ENCODE assay signal across 8 cellular contexts in the genomic region with DNA sequence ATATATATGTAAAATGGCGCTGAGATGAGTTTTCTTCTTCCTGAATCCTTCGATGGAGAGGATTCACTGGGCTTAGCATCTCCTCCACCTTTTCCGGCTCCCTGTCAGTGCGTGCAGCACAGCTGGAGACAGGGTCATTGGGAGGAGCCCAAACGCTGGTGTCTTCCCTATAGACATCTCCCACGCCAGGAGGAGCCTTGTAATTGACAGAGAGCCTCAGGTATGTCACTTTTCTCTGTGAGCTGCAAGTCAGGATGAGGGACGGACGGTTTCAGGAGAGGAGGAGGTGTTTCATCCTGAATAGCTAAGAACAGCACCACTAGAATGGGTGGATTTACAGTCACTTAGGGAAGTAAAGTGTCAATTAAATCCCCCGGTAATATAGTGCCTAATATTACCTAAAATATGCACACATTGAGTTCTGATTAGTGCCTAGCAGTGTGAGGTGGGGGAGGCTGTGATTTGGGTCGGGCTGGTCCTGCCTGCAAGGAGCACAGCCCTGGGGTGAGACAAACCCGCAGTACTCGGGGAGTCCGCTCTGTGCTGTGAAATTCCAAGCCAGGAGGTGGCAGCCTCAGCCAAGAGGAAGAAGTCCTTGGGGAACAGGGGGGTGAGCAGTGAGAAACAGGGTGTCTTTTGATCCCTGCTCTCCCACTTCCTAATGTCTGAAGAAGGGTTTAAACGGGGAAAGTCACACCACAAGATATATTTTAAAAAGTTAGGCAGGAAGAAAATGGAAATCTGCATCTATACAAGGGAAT. TPM values are rescaled to one million over a fixed set of nuclear protein-coding genes. Genes with fewer than 3 reads are reported as not detected.
DNase-seq lines count a peak whose midpoint lies in the region; ATAC-seq and TF ChIP-seq lines count a peak whose summit lies in the region.

No MANE protein-coding gene starts in this region.

- H3K27ac Mint-ChIP-seq in natural killer cell treated with Interleukin-12 subunit alpha and Interleukin-12 subunit beta and Interleukin-15 and Interleukin-18, amount 100 ng/mL, for 72 hours: peak overlapping the region in 1 of 2 donors; percentile 22
- H3K27ac Mint-ChIP-seq in natural killer cell (peak overlapping the region in 1 of 2 donors; percentile 14), MCF 10A (ENCODE audit: low read depth, unreplicated experiment) (peak overlapping the region; percentile 91)

- BruUV-seq in MCF 10A (replicated peaks; lab: Mats Ljungman, UMichigan): no TSS peak

- ATAC-seq in natural killer cell treated with Interleukin-12 subunit alpha and Interleukin-12 subunit beta and Interleukin-15 and Interleukin-18, amount 100 ng/mL, for 72 hours: no peak
- ATAC-seq in natural killer cell (no peak), GM18511 (IDR thresholded peaks at IDR 0.05; ENCODE audit: unreplicated experiment) (no peak), GM21528 (IDR thresholded peaks at IDR 0.05; ENCODE audit: low FRiP score, unreplicated experiment) (no peak)

- intact Hi-C loops in natural killer cell (cut with micrococcal nuclease) (no loop called here), MCF 10A (cut with micrococcal nuclease) (no loop called here)

- DNase-seq in natural killer cell treated with Interleukin-12 subunit alpha and Interleukin-12 subunit beta and Interleukin-15 and Interleukin-18, amount 100 ng/mL, for 72 hours (ENCODE audit: low spot score): peak; percentile 39
- no peak for DNase-seq in natural killer cell
- DNase-seq in OCI-M1 (lab: John Stamatoyannopoulos, UW): peak; percentile 61
- peak; percentile 72 for DNase-seq in MCF 10A (ENCODE audit: unreplicated experiment)
- DNase-seq in kidney glomerular epithelial cell (lab: John Stamatoyannopoulos, UW): peak; percentile 8
- peak; percentile 36 for DNase-seq in stromal cell of bone marrow (ENCODE audit: low read depth)

- peaks cover 10 to 12% of the 10 kb centered on the region in 2 donors for H3K4me1 Mint-ChIP-seq in natural killer cell treated with Interleukin-12 subunit alpha and Interleukin-12 subunit beta and Interleukin-15 and Interleukin-18, amount 100 ng/mL, for 72 hours (ENCODE audit: low read depth in 2 of 2)
- H3K4me1 Mint-ChIP-seq in natural killer cell (peaks cover 11 to 14% of the 10 kb centered on the region in 2 donors), MCF 10A (ENCODE audit: insufficient read depth, unreplicated experiment) (peaks cover 60% of the 10 kb centered on the region)

- no peaks in the 10 kb centered on the region for H3K27me3 Mint-ChIP-seq in natural killer cell treated with Interleukin-12 subunit alpha and Interleukin-12 subunit beta and Interleukin-15 and Interleukin-18, amount 100 ng/mL, for 72 hours
- H3K27me3 Mint-ChIP-seq in natural killer cell (ENCODE audit: low read depth in 2 of 2) (no peaks in the 10 kb centered on the region), MCF 10A (ENCODE audit: insufficient read depth, unreplicated experiment) (no peaks in the 10 kb centered on the region)

- TF ChIP-seq CTCF in natural killer cell (IDR thresholded peaks at IDR 0.05) (no peak), MCF 10A (IDR thresholded peaks at IDR 0.05; ENCODE audit: unreplicated experiment) (peak; percentile 44)

- no peak overlapping the region for H3K4me3 Mint-ChIP-seq in natural killer cell treated with Interleukin-12 subunit alpha and Interleukin-12 subunit beta and Interleukin-15 and Interleukin-18, amount 100 ng/mL, for 72 hours
- H3K4me3 Mint-ChIP-seq in natural killer cell (no peak overlapping the region), MCF 10A (ENCODE audit: unreplicated experiment) (peak overlapping the region; percentile 45)

- CTCF ChIA-PET in MCF 10A (lab: Yijun Ruan, JAX): interaction anchor here (0.6 to 3.6 kb wide), 12 partner anchors 13 to 139 kb away, joined by 3 to 20 read pairs (median 3); partner anchors contain the start of gene IL15RA

- no peaks in the 10 kb centered on the region for H3K9me3 Mint-ChIP-seq in natural killer cell treated with Interleukin-12 subunit alpha and Interleukin-12 subunit beta and Interleukin-15 and Interleukin-18, amount 100 ng/mL, for 72 hours
- H3K9me3 Mint-ChIP-seq in natural killer cell (no peaks in the 10 kb centered on the region), MCF 10A (ENCODE audit: unreplicated experiment) (no peaks in the 10 kb centered on the region)

- no peaks in the 10 kb centered on the region for H3K36me3 Mint-ChIP-seq in natural killer cell treated with Interleukin-12 subunit alpha and Interleukin-12 subunit beta and Interleukin-15 and Interleukin-18, amount 100 ng/mL, for 72 hours
- H3K36me3 Mint-ChIP-seq in natural killer cell (no peaks in the 10 kb centered on the region), MCF 10A (ENCODE audit: insufficient read depth, unreplicated experiment) (peaks cover 5% of the 10 kb centered on the region)

- POLR2A ChIA-PET in MCF 10A (lab: Yijun Ruan, JAX): interaction anchor here (5.6 kb wide), 1 partner anchor 27 kb away, joined by 64 read pairs; the partner anchor contains the start of gene IL15RA

RNA-seq across cellular contexts. Expression of gene IL15RA, which starts 28.2 kb away (rescaled TPM):
- 100 to 1,000 TPM in 1 of 2 donors, 10 to 100 TPM in 1; 56.7 to 125 TPM for total RNA-seq in natural killer cell treated with Interleukin-12 subunit alpha and Interleukin-12 subunit beta and Interleukin-15 and Interleukin-18, amount 100 ng/mL, for 72 hours
- total RNA-seq in natural killer cell: 10 to 100 TPM; 10.7 to 11.8 (median 11.3) TPM
- 6.0 and 7.9 TPM in 2 replicates for total RNA-seq in MCF 10A (2022)

RNA-seq across cellular contexts. Expression of gene FBH1, which starts 59.1 kb away (rescaled TPM):
- total RNA-seq in natural killer cell treated with Interleukin-12 subunit alpha and Interleukin-12 subunit beta and Interleukin-15 and Interleukin-18, amount 100 ng/mL, for 72 hours: 10 to 100 TPM; 65.3 to 99.9 TPM
- total RNA-seq in natural killer cell: 10 to 100 TPM; 49.3 to 64.9 (median 62.7) TPM
- total RNA-seq in MCF 10A (2022): 61.8 and 70.5 TPM in 2 replicates

RNA-seq across cellular contexts. Expression of gene ANKRD16, which starts 59.5 kb away (rescaled TPM):
- 1 to 10 TPM; 4.1 to 7.6 TPM for total RNA-seq in natural killer cell treated with Interleukin-12 subunit alpha and Interleukin-12 subunit beta and Interleukin-15 and Interleukin-18, amount 100 ng/mL, for 72 hours
- total RNA-seq in natural killer cell: 1 to 10 TPM; 2.6 to 3.1 (median 3.0) TPM
- total RNA-seq in MCF 10A (2022): 9.9 and 10.6 TPM in 2 replicates
